Comparison of ENCODE assay signal across 25 cellular contexts in the genomic region with DNA sequence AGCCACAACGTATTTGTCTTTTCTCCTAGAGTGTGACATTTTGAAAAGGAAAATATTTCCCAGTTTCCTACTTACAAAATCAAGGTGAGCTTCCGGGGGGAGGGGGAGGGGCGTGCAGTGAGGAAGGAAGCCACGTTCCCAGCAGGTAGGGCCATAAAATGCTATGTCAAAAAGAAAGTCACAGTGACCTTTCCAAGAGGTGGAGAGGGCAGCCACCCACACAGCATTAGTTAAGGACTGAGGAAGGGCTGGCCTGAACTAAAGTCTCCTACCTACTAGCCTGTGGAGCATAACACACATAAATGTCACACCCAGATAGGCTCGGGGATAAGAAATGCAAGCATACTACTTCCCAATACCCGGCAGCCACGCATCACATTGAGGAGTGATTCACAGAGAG.
"Had no signal": no experiment of that assay in that cellular context is flagged by ENCODE, and none has a peak within 500 bp of the region (broad histone marks: within the 10 kb centered on the region; RNA-seq: fewer than 3 reads in every experiment).

No MANE protein-coding gene starts in this region.

- H3K27ac ChIP-seq: brain microvascular endothelial cell, esophagus muscularis mucosa, heart right ventricle, neural progenitor cell, right lobe of liver, tibial artery had no signal

- DNase-seq: activated CD4-positive, alpha-beta memory T cell treated with anti-CD3 and anti-CD28 coated beads, Interleukin-2, amount 10 ng/mL, durations not matched to agents 7 days and 5 days; activated CD4-positive, alpha-beta T cell treated with anti-CD3 and anti-CD28 coated beads, Interleukin-2, amount 10 ng/mL, durations not matched to agents 24 days and 14 days; activated CD4-positive, CD25-positive, alpha-beta regulatory T cell treated with anti-CD3 and anti-CD28 coated beads, Interleukin-2, amount 50 U/mL, for 72 hours; activated CD8-positive, alpha-beta memory T cell treated with anti-CD3 and anti-CD28 coated beads, Interleukin-2, amount 50 U/mL, for 48 hours; activated gamma-delta T cell; activated naive CD4-positive, alpha-beta T cell treated with anti-CD3 and anti-CD28 coated beads, Interleukin-2, amount 10 ng/mL, durations not matched to agents 7 days and 5 days; activated T-cell treated with anti-CD3 and anti-CD28 coated beads, Interleukin-2, amount 50 U/mL, for 24 hours; amniotic stem cell; brain microvascular endothelial cell; caudate nucleus; foreskin melanocyte; heart right ventricle; mammary epithelial cell; natural killer cell; posterior cingulate gyrus; right lobe of liver; stimulated activated CD4-positive, alpha-beta T cell treated with anti-CD3 and anti-CD28 coated beads, Interleukin-12 subunit alpha, Interleukin-12 subunit beta, amount 100 ng/mL, for 4 hours; stimulated activated CD4-positive, alpha-beta T cell treated with anti-CD3 and anti-CD28 coated beads, Interleukin-4, amount 100 ng/mL, for 1 hour; stimulated activated naive CD8-positive, alpha-beta T cell treated with anti-CD3 and anti-CD28 coated beads, Interleukin-15, amount 100 ng/mL, for 72 hours; T-helper 2 cell; tibial artery had no signal

- H3K4me3 ChIP-seq: esophagus muscularis mucosa, heart right ventricle, neural progenitor cell, right lobe of liver, tibial artery had no signal

- H2AFZ ChIP-seq: neural progenitor cell had no signal

- H3K36me3 ChIP-seq: brain microvascular endothelial cell, neural progenitor cell, right lobe of liver had no signal

- H3K9me3 ChIP-seq: esophagus muscularis mucosa, heart right ventricle, right lobe of liver, tibial artery had no signal

- H3K4me1 ChIP-seq: heart right ventricle, right lobe of liver, tibial artery had no signal

- H3K4me2 ChIP-seq: neural progenitor cell had no signal

- H3K9ac ChIP-seq: neural progenitor cell had no signal

- H3K27me3 ChIP-seq: brain microvascular endothelial cell, esophagus muscularis mucosa, heart right ventricle, neural progenitor cell, right lobe of liver, tibial artery had no signal

- FAIRE-seq: astrocyte, islet of Langerhans had no signal
